Comparison of ENCODE assay signal across 9 cellular contexts in genomic region chr19:41328157-41328817, GRCh38. TPM values are rescaled to one million over a fixed set of nuclear protein-coding genes. Genes with fewer than 3 reads are reported as not detected.
DNase-seq lines count a peak whose midpoint lies in the region; ATAC-seq and TF ChIP-seq lines count a peak whose summit lies in the region.
"Had no signal": no experiment of that assay in that cellular context is flagged by ENCODE, and none has a peak within 500 bp of the region (broad histone marks: within the 10 kb centered on the region; RNA-seq: fewer than 3 reads in every experiment).

No MANE protein-coding gene starts in this region.

- peak overlapping the region; percentile 12 for H3K4me3 ChIP-seq in skeletal muscle satellite cell (ENCODE audit: low read length)
- H3K4me3 ChIP-seq: cardiac muscle cell had no signal

- ATAC-seq in GM21381 (IDR thresholded peaks at IDR 0.05; ENCODE audit: unreplicated experiment): peak; percentile 8

- peaks cover 56% of the 10 kb centered on the region for H3K4me1 ChIP-seq in skeletal muscle satellite cell (ENCODE audit: control insufficient read depth, insufficient read depth, low read length)

- H3K36me3 ChIP-seq in skeletal muscle satellite cell (ENCODE audit: insufficient read depth, low read length): peaks cover 36% of the 10 kb centered on the region
- H3K36me3 ChIP-seq: cardiac muscle cell had no signal

- no peak for TF ChIP-seq CTCF in endothelial cell (IDR thresholded peaks at IDR 0.05; ENCODE audit: unreplicated experiment)

- peak; percentile 56 for DNase-seq in AG08396 (ENCODE audit: low spot score)
- DNase-seq in RPMI7951 (ENCODE audit: low read depth): peak; percentile 63
- DNase-seq in endothelial cell (ENCODE audit: low spot score): no peak
- DNase-seq in foreskin melanocyte: no peak
- DNase-seq in 8988T: no peak
- DNase-seq in glomerular visceral epithelial cell (ENCODE audit: extremely low spot score): no peak

- peak overlapping the region; percentile 76 for H3K4me2 ChIP-seq in skeletal muscle satellite cell (ENCODE audit: low read length)

- H3K36me3 Mint-ChIP-seq in endothelial cell (ENCODE audit: low read depth, unreplicated experiment): peaks cover 49% of the 10 kb centered on the region

- peaks cover 28% of the 10 kb centered on the region for H3K27me3 Mint-ChIP-seq in endothelial cell (ENCODE audit: unreplicated experiment)

- H3K9me3 ChIP-seq in skeletal muscle satellite cell (replicated peaks; ENCODE audit: low read length): no peaks in the 10 kb centered on the region

- peak overlapping the region; percentile 80 for H3K27ac Mint-ChIP-seq in endothelial cell (ENCODE audit: unreplicated experiment)

- no peaks in the 10 kb centered on the region for H3K9me3 Mint-ChIP-seq in endothelial cell (ENCODE audit: unreplicated experiment)

- peaks cover 63% of the 10 kb centered on the region for H3K4me1 Mint-ChIP-seq in endothelial cell (ENCODE audit: unreplicated experiment)

- H3K4me3 Mint-ChIP-seq in endothelial cell (ENCODE audit: unreplicated experiment): peak overlapping the region; percentile 79

- H3K27me3 ChIP-seq in skeletal muscle satellite cell (ENCODE audit: control insufficient read depth, insufficient read depth, low read length): no peaks in the 10 kb centered on the region
- H3K27me3 ChIP-seq: cardiac muscle cell had no signal

- peak overlapping the region; percentile 12 for H3K9ac ChIP-seq in skeletal muscle satellite cell (ENCODE audit: low read depth, low read length)

RNA-seq across cellular contexts. Expression of gene CCDC97, which starts 18.3 kb away (rescaled TPM):
- total RNA-seq in RPMI7951 (2014; rRNA removed; shearing (Covaris generic)): 8.2 and 9.3 TPM in 2 replicates
- 28.6 TPM for total RNA-seq in endothelial cell (ENCODE audit: unreplicated experiment)
- total RNA-seq in skeletal muscle satellite cell (2012; rRNA removed): 5.8 and 6.6 TPM in 2 replicates

RNA-seq across cellular contexts. Expression of gene TGFB1, which starts 25.4 kb away (rescaled TPM):
- 15.2 and 18.1 TPM in 2 replicates for total RNA-seq in RPMI7951 (2014; rRNA removed; shearing (Covaris generic))
- total RNA-seq in endothelial cell (ENCODE audit: unreplicated experiment): 193 TPM
- 14.4 and 18.8 TPM in 2 replicates for total RNA-seq in skeletal muscle satellite cell (2012; rRNA removed)

RNA-seq across cellular contexts. Expression of gene B9D2, which starts 35.7 kb away (rescaled TPM):
- 10.9 and 12.9 TPM in 2 replicates for total RNA-seq in RPMI7951 (2014; rRNA removed; shearing (Covaris generic))
- total RNA-seq in endothelial cell (ENCODE audit: unreplicated experiment): 6.8 TPM
- 3.7 and 5.3 TPM in 2 replicates for total RNA-seq in skeletal muscle satellite cell (2012; rRNA removed)

RNA-seq across cellular contexts. Expression of gene TMEM91, which starts 48.0 kb away (rescaled TPM):
- total RNA-seq in RPMI7951 (2014; rRNA removed; shearing (Covaris generic)): 2.4 and 4.8 TPM in 2 replicates
- 7.6 TPM for total RNA-seq in endothelial cell (ENCODE audit: unreplicated experiment)
- total RNA-seq in skeletal muscle satellite cell (2012; rRNA removed): 3.8 and 5.7 TPM in 2 replicates

Comparison
In these comparisons a context has a peak if more than half of its experiments do, and no peak if none do; other contexts are left out.
1. DNase-seq: peak in AG08396 (single experiment) and RPMI7951 (single experiment); none in endothelial cell (single experiment), foreskin melanocyte (single experiment), 8988T (single experiment) and glomerular visceral epithelial cell (single experiment).
2. RNA of gene TGFB1, which starts 25.4 kb away (total RNA-seq): 193 TPM in endothelial cell (single experiment); 15.2 to 18.1 TPM in RPMI7951; every median in the first group is over 10 times any median in the second.